18 cellular contexts compared by ENCODE assay signal in the genomic region with DNA sequence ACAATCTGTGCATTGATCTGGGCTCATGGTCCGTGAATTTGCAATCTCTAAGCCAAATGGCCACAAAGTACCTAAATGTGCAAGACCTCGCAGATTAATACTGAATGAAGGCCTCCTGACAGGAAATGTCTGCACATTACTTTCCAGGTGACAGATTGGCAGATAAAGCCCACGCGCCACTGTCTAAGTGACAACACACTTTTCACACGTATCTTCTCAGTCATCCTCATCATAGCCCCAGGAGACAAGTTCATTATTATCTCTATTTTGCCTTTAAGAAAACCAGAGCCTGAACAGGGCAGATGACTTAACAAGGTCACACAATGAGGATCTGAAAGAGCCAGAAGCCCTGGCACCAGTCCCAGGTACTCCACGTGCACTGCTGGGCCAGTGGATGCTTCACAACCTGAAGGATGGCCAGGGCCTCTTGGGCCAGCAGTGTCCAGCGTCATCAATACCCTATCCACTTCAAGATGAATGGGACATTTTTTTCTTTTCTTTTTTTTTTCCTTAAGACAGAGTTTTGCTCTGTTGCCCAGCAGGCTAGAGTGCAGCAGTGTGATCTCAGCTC.
DNase-seq lines count a peak whose midpoint lies in the region; ATAC-seq and TF ChIP-seq lines count a peak whose summit lies in the region.
"Had no signal": no experiment of that assay in that cellular context is flagged by ENCODE, and none has a peak within 500 bp of the region (broad histone marks: within the 10 kb centered on the region; RNA-seq: fewer than 3 reads in every experiment).

No MANE protein-coding gene starts in this region.

- H3K9me3 ChIP-seq in right atrium auricular region (no peaks in the 10 kb centered on the region), testis (no peaks in the 10 kb centered on the region)
- H3K9me3 ChIP-seq: BLaER1 treated with 17β-estradiol and CSF1 and Interleukin-3, amounts not matched to agents 10 nM and 100 nM had no signal

- H3K27ac ChIP-seq in right atrium auricular region (no peak overlapping the region), testis (no peak overlapping the region)
- H3K27ac ChIP-seq: BLaER1 treated with 17β-estradiol and CSF1 and Interleukin-3, amounts not matched to agents 10 nM and 100 nM had no signal

- intact Hi-C loops in Right ventricle myocardium superior (cut with DNase I) (no loop called here), testis (cut with DNase I; ENCODE audit: low total_unique reads) (no loop called here)

- DNase-seq in Right ventricle myocardium superior (peak; percentile 40), right atrium auricular region (ENCODE audit: low spot score) (no peak), RPMI8226 (peak; percentile 40), left lobe of liver (ENCODE audit: low spot score) (no peak), testis (peak; percentile 70), KG1 (lab: John Stamatoyannopoulos, UW) (no peak), GDM1 (lab: John Stamatoyannopoulos, UW) (no peak)
- DNase-seq: 8988T; Calu3; CD8-positive, alpha-beta T cell; DMS79 treated with DMSO at 0.1 percent for 48 hours; GOT3; H7; HFFc6 had no signal

- TF ChIP-seq CTCF in right atrium auricular region (IDR thresholded peaks at IDR 0.05), result no peak
- TF ChIP-seq CTCF in testis (IDR thresholded peaks at IDR 0.05), result no peak

- H3K36me3 ChIP-seq in right atrium auricular region (no peaks in the 10 kb centered on the region), testis (ENCODE audit: low read depth, missing control alignments) (no peaks in the 10 kb centered on the region)
- H3K36me3 ChIP-seq: BLaER1 treated with 17β-estradiol and CSF1 and Interleukin-3, amounts not matched to agents 10 nM and 100 nM had no signal

- no peak for TF ChIP-seq POLR2A in testis (IDR thresholded peaks at IDR 0.05)

- 54 to 56% methylated on average over 7 of the region's 7 CpGs for WGBS in testis, 2 donors

- ATAC-seq in Right ventricle myocardium superior (ENCODE audit: poor library complexity) (no peak), left lobe of liver (peak; percentile 32), HG03342 (IDR thresholded peaks at IDR 0.05; ENCODE audit: unreplicated experiment) (no peak)
- ATAC-seq: CD8-positive, alpha-beta T cell; GM12878; HCT116 had no signal

- no peaks in the 10 kb centered on the region for H3K4me1 ChIP-seq in right atrium auricular region
- H3K4me1 ChIP-seq in testis, result no peaks in the 10 kb centered on the region
- H3K4me1 ChIP-seq: BLaER1 treated with 17β-estradiol and CSF1 and Interleukin-3, amounts not matched to agents 10 nM and 100 nM had no signal

- H3K27me3 ChIP-seq in right atrium auricular region (no peaks in the 10 kb centered on the region), testis (no peaks in the 10 kb centered on the region)
- H3K27me3 ChIP-seq: BLaER1 treated with 17β-estradiol and CSF1 and Interleukin-3, amounts not matched to agents 10 nM and 100 nM had no signal

- H3K4me3 ChIP-seq in right atrium auricular region (no peak overlapping the region), testis (no peak overlapping the region)
- H3K4me3 ChIP-seq: BLaER1 treated with 17β-estradiol and CSF1 and Interleukin-3, amounts not matched to agents 10 nM and 100 nM; GM12878 had no signal

Comparison
In these comparisons a context has a peak if more than half of its experiments do, and no peak if none do; other contexts are left out.
1. DNase-seq: peak in Right ventricle myocardium superior (single experiment), RPMI8226 (single experiment) and testis (single experiment); none in right atrium auricular region (single experiment), left lobe of liver (single experiment), KG1 (single experiment) and GDM1 (single experiment).